34 cellular contexts compared by ENCODE assay signal in the genomic region with DNA sequence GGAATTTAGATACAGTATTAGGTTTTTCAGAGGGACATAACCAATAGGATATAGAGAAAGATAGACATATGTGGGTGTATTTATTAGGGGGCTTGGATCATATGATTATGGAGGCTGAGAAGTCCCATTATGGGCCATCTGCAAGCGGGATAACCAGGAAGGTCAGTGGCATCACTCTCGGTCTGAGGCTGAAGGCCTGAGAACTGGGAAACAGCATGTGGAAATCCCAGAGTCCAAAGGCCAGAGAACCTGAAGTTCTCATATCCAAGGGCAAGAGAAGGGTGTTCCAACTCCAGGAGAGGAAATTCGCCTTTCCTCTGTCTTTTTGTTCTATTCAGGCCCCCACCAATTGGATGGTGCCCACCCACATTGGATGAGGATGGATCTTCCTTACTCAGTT.
"Had no signal": no experiment of that assay in that cellular context is flagged by ENCODE, and none has a peak within 500 bp of the region (broad histone marks: within the 10 kb centered on the region; RNA-seq: fewer than 3 reads in every experiment).

No MANE protein-coding gene starts in this region.

- DNase-seq: Karpas-422, Kasumi-1, MG63, MM.1S, MV-4-11, NCI-H1048, NCI-H1092, NCI-H1092 treated with DMSO at 0.1 percent for 48 hours, NCI-H1105, NCI-H1105 treated with DMSO at 0.1 percent for 48 hours, NCI-H1417, NCI-H1417 treated with DMSO at 0.1 percent for 48 hours, NCI-H1436, NCI-H1436 treated with DMSO at 0.1 percent for 48 hours, NCI-H146, NCI-H1694, NCI-H1694 treated with DMSO at 0.1 percent for 48 hours, NCI-H187, NCI-H187 treated with DMSO at 0.1 percent for 48 hours, NCI-H1930, NCI-H2029, NCI-H2029 treated with DMSO at 0.1 percent for 48 hours, NCI-H2081, NCI-H2081 treated with DMSO at 0.1 percent for 48 hours, NCI-H2107, NCI-H2171, NCI-H2171 treated with DMSO at 0.1 percent for 48 hours, NCI-H2227 treated with DMSO at 0.1 percent for 48 hours, NCI-H226, NCI-H345, NCI-H446, NCI-H446 treated with DMSO at 0.1 percent for 48 hours, NCI-H510A, NCI-H510A treated with DMSO at 0.1 percent for 48 hours had no signal
